Comparison of ENCODE assay signal across 18 cellular contexts in genomic region chr6:152571089-152571488, GRCh38.
DNase-seq lines count a peak whose midpoint lies in the region; ATAC-seq, FAIRE-seq and TF ChIP-seq lines count a peak whose summit lies in the region.
"Had no signal": no experiment of that assay in that cellular context is flagged by ENCODE, and none has a peak within 500 bp of the region (broad histone marks: within the 10 kb centered on the region; RNA-seq: fewer than 3 reads in every experiment).

No MANE protein-coding gene starts in this region.

- DNase-seq in AML-193 (lab: John Stamatoyannopoulos, UW) (peak; percentile 11 to 24), adipocyte (ENCODE audit: low read depth) (peak; percentile 13), endothelial cell of umbilical vein (ENCODE audit: low read depth, low spot score) (peak; percentile 52), HuH-7 (ENCODE audit: low spot score) (no peak), NCI-H226 (no peak), BE2C (no peak)
- DNase-seq in natural killer cell treated with Interleukin-12 subunit alpha and Interleukin-12 subunit beta and Interleukin-15 and Interleukin-18, amount 100 ng/mL, for 72 hours (ENCODE audit: low spot score) = no peak
- DNase-seq in activated CD4-positive, CD25-positive, alpha-beta regulatory T cell treated with anti-CD3 and anti-CD28 coated beads, Interleukin-2, amount 50 U/mL, for 72 hours = no peak
- DNase-seq: DMS153; EL; H7; NCI-H187; NCI-H446; NK-92 treated with Interleukin-12 subunit alpha and Interleukin-12 subunit beta, amount 100 ng/mL, for 24 hours; SHP77 had no signal

- no peaks in the 10 kb centered on the region for H3K9me3 Mint-ChIP-seq in natural killer cell treated with Interleukin-12 subunit alpha and Interleukin-12 subunit beta and Interleukin-15 and Interleukin-18, amount 100 ng/mL, for 72 hours

- H3K9me3 ChIP-seq in adipocyte (ENCODE audit: control insufficient read depth, low read length) (no peaks in the 10 kb centered on the region), endothelial cell of umbilical vein (replicated peaks; ENCODE audit: control insufficient read depth, insufficient read depth, low read length) (no peaks in the 10 kb centered on the region), BE2C (no peaks in the 10 kb centered on the region)
- H3K9me3 ChIP-seq: A549 had no signal

- no peak for TF ChIP-seq POLR2A in endothelial cell of umbilical vein (IDR thresholded peaks at IDR 0.05; ENCODE audit: low read depth, low read length)

- H3K36me3 ChIP-seq in adipocyte (ENCODE audit: control insufficient read depth, insufficient read depth, low read length, severe bottlenecking) (no peaks in the 10 kb centered on the region), endothelial cell of umbilical vein (ENCODE audit: control insufficient read depth in 2 of 2, extremely low read depth in 1 of 2, insufficient read depth in 2 of 2, low read length in 2 of 2) (no peaks in the 10 kb centered on the region), BE2C (no peaks in the 10 kb centered on the region)

- no peak overlapping the region for H2AFZ ChIP-seq in endothelial cell of umbilical vein (ENCODE audit: low read depth, low read length)

- peak overlapping the region; percentile 80 for H3K4me2 ChIP-seq in endothelial cell of umbilical vein (ENCODE audit: insufficient read depth, low read length)
- H3K4me2 ChIP-seq: A549 had no signal

- H3K9ac ChIP-seq in adipocyte (ENCODE audit: low read length) (no peak overlapping the region), endothelial cell of umbilical vein (replicated peaks; ENCODE audit: extremely low read depth, insufficient read depth, low read length) (no peak overlapping the region)

- H3K4me1 ChIP-seq in adipocyte (ENCODE audit: control insufficient read depth, insufficient read depth, low read length) (peaks cover 39% of the 10 kb centered on the region), endothelial cell of umbilical vein (ENCODE audit: control insufficient read depth, extremely low read depth, insufficient read depth, low read length) (peaks cover 19% of the 10 kb centered on the region), BE2C (no peaks in the 10 kb centered on the region)
- H3K4me1 ChIP-seq: A549 had no signal

- ATAC-seq in natural killer cell treated with Interleukin-12 subunit alpha and Interleukin-12 subunit beta and Interleukin-15 and Interleukin-18, amount 100 ng/mL, for 72 hours = no peak
- ATAC-seq: A549 had no signal

- peak overlapping the region; percentile 32 for H3K4me3 Mint-ChIP-seq in natural killer cell treated with Interleukin-12 subunit alpha and Interleukin-12 subunit beta and Interleukin-15 and Interleukin-18, amount 100 ng/mL, for 72 hours
- H3K4me3 Mint-ChIP-seq: CD14-positive monocyte, IgD-negative memory B cell had no signal

- no peaks in the 10 kb centered on the region for H3K79me2 ChIP-seq in endothelial cell of umbilical vein (ENCODE audit: control insufficient read depth, insufficient read depth, low read length)

- H3K9me1 ChIP-seq in endothelial cell of umbilical vein (replicated peaks; ENCODE audit: control insufficient read depth, extremely low read depth, insufficient read depth, low read length) = no peaks in the 10 kb centered on the region

- no peaks in the 10 kb centered on the region for H4K20me1 ChIP-seq in endothelial cell of umbilical vein (replicated peaks; ENCODE audit: control insufficient read depth, extremely low read depth, insufficient read depth, low read length)

- H3K4me1 Mint-ChIP-seq in natural killer cell treated with Interleukin-12 subunit alpha and Interleukin-12 subunit beta and Interleukin-15 and Interleukin-18, amount 100 ng/mL, for 72 hours (ENCODE audit: low read depth in 2 of 2) = peaks cover 48 to 71% of the 10 kb centered on the region in 2 donors

- no peak overlapping the region for H3K27ac ChIP-seq in endothelial cell of umbilical vein (ENCODE audit: insufficient read depth, low read depth, low read length)
- H3K27ac ChIP-seq: A549 had no signal

- H3K27me3 Mint-ChIP-seq in natural killer cell treated with Interleukin-12 subunit alpha and Interleukin-12 subunit beta and Interleukin-15 and Interleukin-18, amount 100 ng/mL, for 72 hours = no peaks in the 10 kb centered on the region

- no peaks in the 10 kb centered on the region for H3K27me3 ChIP-seq in adipocyte (replicated peaks; ENCODE audit: control insufficient read depth, insufficient read depth, low read length)
- H3K27me3 ChIP-seq in endothelial cell of umbilical vein (ENCODE audit: control insufficient read depth in 2 of 2, insufficient read depth in 2 of 2, low read length in 2 of 2) = peaks cover 0 to 12% of the 10 kb centered on the region in 2 experiments
- peaks cover 16% of the 10 kb centered on the region for H3K27me3 ChIP-seq in BE2C

- no peak for TF ChIP-seq CTCF in endothelial cell of umbilical vein (IDR thresholded peaks at IDR 0.05; ENCODE audit: extremely low read depth in 1 of 2, insufficient read depth in 1 of 2, low read depth in 1 of 2, low read length in 2 of 2)
- no peak for TF ChIP-seq CTCF in BE2C (IDR thresholded peaks at IDR 0.05; ENCODE audit: low read depth, low read length)

- no peaks in the 10 kb centered on the region for H3K36me3 Mint-ChIP-seq in natural killer cell treated with Interleukin-12 subunit alpha and Interleukin-12 subunit beta and Interleukin-15 and Interleukin-18, amount 100 ng/mL, for 72 hours
- H3K36me3 Mint-ChIP-seq: IgD-negative memory B cell had no signal

- H3K27ac Mint-ChIP-seq in natural killer cell treated with Interleukin-12 subunit alpha and Interleukin-12 subunit beta and Interleukin-15 and Interleukin-18, amount 100 ng/mL, for 72 hours = peak overlapping the region; percentile 23 to 54
- H3K27ac Mint-ChIP-seq: IgD-negative memory B cell had no signal

- no peak overlapping the region for H3K4me3 ChIP-seq in adipocyte (ENCODE audit: low read length)
- H3K4me3 ChIP-seq in endothelial cell of umbilical vein (replicated peaks in 1 of 3; ENCODE audit: insufficient read depth in 1 of 3, low read depth in 1 of 3, low read length in 3 of 3) = no peak overlapping the region
- no peak overlapping the region for H3K4me3 ChIP-seq in BE2C (ENCODE audit: low read depth, low read length)
- H3K4me3 ChIP-seq: A549 had no signal

- FAIRE-seq in endothelial cell of umbilical vein (lab: Jason Lieb, UNC) = no peak
- FAIRE-seq: A549 had no signal

- POLR2A ChIA-PET in endothelial cell of umbilical vein (lab: Charles Lee) = no interaction called here

- CTCF ChIA-PET in endothelial cell of umbilical vein (lab: Charles Lee) = interaction anchor here (1.8 to 4.1 kb wide), 3 partner anchors 14 to 99 kb away, joined by 5 to 14 read pairs (median 9); no protein-coding TSS in a partner anchor

- intact Hi-C loops in endothelial cell of umbilical vein (cut with micrococcal nuclease) = no loop called here

- dilution Hi-C loops in endothelial cell of umbilical vein (cut with MboI; ENCODE audit: extremely low pct_ligation_motif_present, low sequenced_read_pairs) = no loop called here

- BruUV-seq in endothelial cell of umbilical vein (replicated peaks; lab: Mats Ljungman, UMichigan) = no TSS peak

TF ChIP-seq in endothelial cell of umbilical vein, 7 proteins besides CTCF, POLR2A, EP300 and RAD21:
- no peak for TF ChIP-seq GATA2 (IDR thresholded peaks at IDR 0.05; ENCODE audit: insufficient read depth, insufficient read length, low read depth, low read length)
- no peak for TF ChIP-seq FOS (IDR thresholded peaks at IDR 0.05; ENCODE audit: borderline replicate concordance, insufficient read depth, low read length)

Comparison
In these comparisons a context has a peak if more than half of its experiments do, and no peak if none do; other contexts are left out.
1. DNase-seq: peak in AML-193 (2 of 2), adipocyte (single experiment) and endothelial cell of umbilical vein (single experiment); none in natural killer cell treated with Interleukin-12 subunit alpha and Interleukin-12 subunit beta and Interleukin-15 and Interleukin-18, amount 100 ng/mL, for 72 hours (single experiment), HuH-7 (single experiment), NCI-H226 (single experiment), BE2C (single experiment) and activated CD4-positive, CD25-positive, alpha-beta regulatory T cell treated with anti-CD3 and anti-CD28 coated beads, Interleukin-2, amount 50 U/mL, for 72 hours (single experiment).